In the genomic region with DNA sequence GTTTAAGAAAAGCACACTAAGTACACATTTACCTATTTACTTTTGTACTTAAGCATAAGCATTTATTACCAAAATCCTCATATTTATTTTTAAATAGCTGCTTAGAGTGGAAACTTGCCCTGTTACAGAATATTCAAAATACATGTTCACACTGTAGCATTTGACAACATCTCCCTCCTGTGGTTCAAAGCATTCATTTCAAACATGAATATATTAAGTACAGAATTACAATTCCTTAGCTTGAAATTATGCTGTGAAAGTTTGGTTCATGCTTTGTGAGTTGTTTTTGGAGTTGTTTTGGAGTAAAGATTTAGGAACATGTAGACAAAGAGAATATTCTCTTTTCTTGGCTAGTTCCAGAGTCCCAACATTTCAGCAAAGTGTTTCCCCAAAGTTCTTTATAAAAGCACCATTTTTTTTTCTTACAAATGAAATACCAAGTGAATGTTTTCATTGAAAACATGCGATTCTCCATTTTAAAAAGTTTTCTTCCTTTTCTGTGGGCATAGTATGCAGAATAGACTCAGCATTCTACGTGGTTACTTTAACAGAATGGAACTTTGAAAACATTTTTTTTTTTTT, we compare ENCODE assay signal across 8 cellular contexts. TPM values are rescaled to one million over a fixed set of nuclear protein-coding genes. Genes with fewer than 3 reads are reported as not detected.
DNase-seq lines count a peak whose midpoint lies in the region; ATAC-seq and TF ChIP-seq lines count a peak whose summit lies in the region.

No MANE protein-coding gene starts in this region.

- ATAC-seq in HG02870 (IDR thresholded peaks at IDR 0.05; ENCODE audit: unreplicated experiment) (no peak), GM18870 (IDR thresholded peaks at IDR 0.05; ENCODE audit: unreplicated experiment) (no peak)

- H3K27ac ChIP-seq in DOHH2 (ENCODE audit: low read depth, low read length) (no peak overlapping the region), liver (ENCODE audit: low read depth in 1 of 2, low read length in 2 of 2) (no peak overlapping the region)

- no peak overlapping the region for H3K9ac ChIP-seq in liver (ENCODE audit: low read depth in 1 of 2, low read length in 2 of 2)

- H3K4me3 ChIP-seq in DOHH2 (ENCODE audit: low read length): no peak overlapping the region
- no peak overlapping the region for H3K4me3 ChIP-seq in liver (ENCODE audit: low read depth in 1 of 3, low read length in 3 of 3)

- H3K9me3 ChIP-seq in DOHH2 (ENCODE audit: control insufficient read depth, insufficient read depth, low read length) (no peaks in the 10 kb centered on the region), liver (ENCODE audit: control insufficient read depth in 4 of 4, low read length in 3 of 4) (no peaks in the 10 kb centered on the region)

- WGBS in liver: 83% methylated on average over 2 of the region's 2 CpGs

- H3F3A ChIP-seq in DOHH2 (ENCODE audit: control insufficient read depth, insufficient read depth): peaks cover 6% of the 10 kb centered on the region

- H3K9me2 ChIP-seq in DOHH2 (replicated peaks; ENCODE audit: control insufficient read depth, low read length): no peaks in the 10 kb centered on the region

- H3K36me3 ChIP-seq in DOHH2 (ENCODE audit: control insufficient read depth, low read length) (peaks cover 5% of the 10 kb centered on the region), liver (ENCODE audit: control insufficient read depth in 4 of 4, insufficient read depth in 3 of 4, low read depth in 1 of 4, low read length in 3 of 4) (peaks cover 0 to 13% (median 8%) of the 10 kb centered on the region in 4 donors)

- H3K4me1 ChIP-seq in DOHH2 (ENCODE audit: control insufficient read depth, low read length) (no peaks in the 10 kb centered on the region), liver (ENCODE audit: control insufficient read depth in 4 of 4, insufficient read depth in 4 of 4, low read length in 3 of 4) (no peaks in the 10 kb centered on the region)

- TF ChIP-seq CTCF in DOHH2 (IDR thresholded peaks at IDR 0.05; ENCODE audit: low read depth, low read length, poor library complexity, severe bottlenecking): peak; percentile 51
- TF ChIP-seq CTCF in liver (IDR thresholded peaks at IDR 0.05; ENCODE audit: low read depth, low read length, missing input control): peak; percentile 64

- H3K4me2 ChIP-seq in DOHH2 (ENCODE audit: low read length): no peak overlapping the region

- no peaks in the 10 kb centered on the region for H4K20me1 ChIP-seq in DOHH2 (ENCODE audit: control insufficient read depth, insufficient read depth, low read depth, low read length)

- H3K27me3 ChIP-seq in DOHH2 (ENCODE audit: control insufficient read depth, low read length) (no peaks in the 10 kb centered on the region), liver (ENCODE audit: control insufficient read depth in 4 of 4, insufficient read depth in 4 of 4, low read length in 3 of 4) (no peaks in the 10 kb centered on the region)

- H3K79me2 ChIP-seq in DOHH2 (ENCODE audit: control insufficient read depth, low read length): peaks cover 8% of the 10 kb centered on the region; the same call in 1 of the 2 replicates

- TF ChIP-seq RAD21 in liver (IDR thresholded peaks at IDR 0.05): peak; percentile 94 to 95

- peak; percentile 62 for DNase-seq in LHCN-M2 (ENCODE audit: low read depth)
- peak; percentile 53 for DNase-seq in amniotic stem cell (lab: John Stamatoyannopoulos, UW)
- DNase-seq in hepatic stellate cell (ENCODE audit: low spot score): no peak
- DNase-seq in head of caudate nucleus: no peak

- intact Hi-C loops in head of caudate nucleus (cut with DNase I): loop anchor here (10.0 kb wide), 1 partner anchor 105 kb away; no protein-coding TSS in a partner anchor

TF ChIP-seq in liver, 16 proteins besides CTCF, POLR2A, EP300 and RAD21:
- no peak for TF ChIP-seq NR2F2 (IDR thresholded peaks at IDR 0.05)
- no peak for TF ChIP-seq YY1 (IDR thresholded peaks at IDR 0.05)
- no peak for TF ChIP-seq HNF4G (IDR thresholded peaks at IDR 0.05)
- no peak for TF ChIP-seq JUND (IDR thresholded peaks at IDR 0.05)
- no peak for TF ChIP-seq MAX (IDR thresholded peaks at IDR 0.05)
- TF ChIP-seq HNF4A (conservative IDR thresholded peaks at IDR 0.05): no peak
- TF ChIP-seq ZBTB33 (IDR thresholded peaks at IDR 0.05): no peak
- TF ChIP-seq GABPA (IDR thresholded peaks at IDR 0.05 in 1 of 2, conservative IDR thresholded peaks at IDR 0.05 in 1 of 2): no peak
- TF ChIP-seq FOXA1 (IDR thresholded peaks at IDR 0.05): no peak
- TF ChIP-seq, protein P1, sequence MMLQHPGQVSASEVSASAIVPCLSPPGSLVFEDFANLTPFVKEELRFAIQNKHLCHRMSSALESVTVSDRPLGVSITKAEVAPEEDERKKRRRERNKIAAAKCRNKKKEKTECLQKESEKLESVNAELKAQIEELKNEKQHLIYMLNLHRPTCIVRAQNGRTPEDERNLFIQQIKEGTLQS (IDR thresholded peaks at IDR 0.05): no peak
- TF ChIP-seq FOXA2 (IDR thresholded peaks at IDR 0.05): no peak
- no peak for TF ChIP-seq RXRA (IDR thresholded peaks at IDR 0.05)
- TF ChIP-seq TAF1 (conservative IDR thresholded peaks at IDR 0.05): no peak
- TF ChIP-seq, protein P2, sequence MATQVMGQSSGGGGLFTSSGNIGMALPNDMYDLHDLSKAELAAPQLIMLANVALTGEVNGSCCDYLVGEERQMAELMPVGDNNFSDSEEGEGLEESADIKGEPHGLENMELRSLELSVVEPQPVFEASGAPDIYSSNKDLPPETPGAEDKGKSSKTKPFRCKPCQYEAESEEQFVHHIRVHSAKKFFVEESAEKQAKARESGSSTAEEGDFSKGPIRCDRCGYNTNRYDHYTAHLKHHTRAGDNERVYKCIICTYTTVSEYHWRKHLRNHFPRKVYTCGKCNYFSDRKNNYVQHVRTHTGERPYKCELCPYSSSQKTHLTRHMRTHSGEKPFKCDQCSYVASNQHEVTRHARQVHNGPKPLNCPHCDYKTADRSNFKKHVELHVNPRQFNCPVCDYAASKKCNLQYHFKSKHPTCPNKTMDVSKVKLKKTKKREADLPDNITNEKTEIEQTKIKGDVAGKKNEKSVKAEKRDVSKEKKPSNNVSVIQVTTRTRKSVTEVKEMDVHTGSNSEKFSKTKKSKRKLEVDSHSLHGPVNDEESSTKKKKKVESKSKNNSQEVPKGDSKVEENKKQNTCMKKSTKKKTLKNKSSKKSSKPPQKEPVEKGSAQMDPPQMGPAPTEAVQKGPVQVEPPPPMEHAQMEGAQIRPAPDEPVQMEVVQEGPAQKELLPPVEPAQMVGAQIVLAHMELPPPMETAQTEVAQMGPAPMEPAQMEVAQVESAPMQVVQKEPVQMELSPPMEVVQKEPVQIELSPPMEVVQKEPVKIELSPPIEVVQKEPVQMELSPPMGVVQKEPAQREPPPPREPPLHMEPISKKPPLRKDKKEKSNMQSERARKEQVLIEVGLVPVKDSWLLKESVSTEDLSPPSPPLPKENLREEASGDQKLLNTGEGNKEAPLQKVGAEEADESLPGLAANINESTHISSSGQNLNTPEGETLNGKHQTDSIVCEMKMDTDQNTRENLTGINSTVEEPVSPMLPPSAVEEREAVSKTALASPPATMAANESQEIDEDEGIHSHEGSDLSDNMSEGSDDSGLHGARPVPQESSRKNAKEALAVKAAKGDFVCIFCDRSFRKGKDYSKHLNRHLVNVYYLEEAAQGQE (IDR thresholded peaks at IDR 0.05): no peak
- no peak for TF ChIP-seq EGR1 (IDR thresholded peaks at IDR 0.05; ENCODE audit: low read depth in 2 of 2)
- TF ChIP-seq SP1 (IDR thresholded peaks at IDR 0.05): no peak

RNA-seq across cellular contexts. Expression of gene TUBD1, which starts 33.2 kb away (rescaled TPM):
- total RNA-seq in LHCN-M2 (2014; rRNA removed): 1.3 and 4.8 TPM in 2 replicates
- polyA plus RNA-seq in LHCN-M2 (2012): 1.6 TPM
- total RNA-seq in liver: 10 to 100 TPM in 1 of 2 donors, 1 to 10 TPM in 1; 8.5 to 12.7 TPM
- 1 to 10 TPM; 2.1 to 3.5 TPM for polyA plus RNA-seq in liver

RNA-seq across cellular contexts. Expression of gene RPS6KB1, which starts 33.4 kb away (rescaled TPM):
- total RNA-seq in LHCN-M2 (2014; rRNA removed): 21.4 and 30.7 TPM in 2 replicates
- polyA plus RNA-seq in LHCN-M2 (2012): 5.9 TPM
- total RNA-seq in liver: 10 to 100 TPM; 17.2 to 22.1 TPM
- polyA plus RNA-seq in liver: 10 to 100 TPM in 1 of 2 donors, 1 to 10 TPM in 1; 5.6 to 13.4 TPM

Comparison
In these comparisons a context has a peak if more than half of its experiments do, and no peak if none do; other contexts are left out.
1. DNase-seq: peak in LHCN-M2 (single experiment) and amniotic stem cell (single experiment); none in hepatic stellate cell (single experiment) and head of caudate nucleus (0 of 42).